8 cellular contexts compared by ENCODE assay signal in the genomic region with DNA sequence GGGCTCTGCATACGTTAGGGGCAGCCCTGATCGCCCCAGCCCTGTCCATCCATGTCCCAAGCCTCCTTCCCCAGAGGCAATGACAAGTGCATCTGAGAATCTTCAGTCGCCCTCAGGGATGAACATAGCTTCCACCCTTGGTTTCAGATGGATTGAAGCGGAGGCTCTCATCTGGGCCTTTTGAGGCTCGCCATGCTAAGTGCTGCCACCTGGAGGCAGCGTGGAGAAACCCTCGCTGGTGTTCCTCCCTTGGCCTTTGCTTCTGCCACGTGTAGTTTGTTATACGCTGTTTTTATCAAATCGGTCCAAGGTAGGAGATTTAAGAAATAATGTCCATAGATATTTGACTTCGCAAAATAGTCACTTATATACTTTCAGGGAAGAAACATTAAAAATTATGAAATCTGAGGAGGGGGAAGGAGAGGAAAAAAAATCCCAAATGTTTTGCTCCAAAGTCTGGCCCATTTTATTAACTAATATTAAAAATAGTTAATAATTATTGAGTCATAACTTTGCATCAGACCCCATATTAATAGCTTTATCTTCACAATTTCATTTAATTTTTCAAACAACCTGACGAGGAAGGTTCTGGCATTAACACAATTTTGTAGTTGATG. TPM values are rescaled to one million over a fixed set of nuclear protein-coding genes. Genes with fewer than 3 reads are reported as not detected.
A peak's percentile ranks its signal among the peaks of the same experiment; 100 is the strongest.
DNase-seq lines count a peak whose midpoint lies in the region; ATAC-seq, FAIRE-seq and TF ChIP-seq lines count a peak whose summit lies in the region.

No MANE protein-coding gene starts in this region.

- H3K27me3 ChIP-seq in HL-60 (ENCODE audit: insufficient read depth, poor library complexity, severe bottlenecking) (no peaks in the 10 kb centered on the region), parathyroid adenoma (ENCODE audit: control insufficient read depth, insufficient read depth, low read length) (no peaks in the 10 kb centered on the region), upper lobe of left lung (no peaks in the 10 kb centered on the region)

- H3K27ac Mint-ChIP-seq in activated T-helper 1 cell treated with anti-CD3 and anti-CD28 coated beads, Interleukin-12 subunit alpha, Interleukin-12 subunit beta, Interleukin-2, Interleukin-4 antibody, amounts not matched to agents 30 ng/mL and 10 ng/mL and 1 ng/mL, durations not matched to agents 14 hours and 24 hours and 36 hours, result no peak overlapping the region

- TF ChIP-seq POLR2A in upper lobe of left lung (IDR thresholded peaks at IDR 0.05), result no peak

- no peak overlapping the region for H3K9ac ChIP-seq in parathyroid adenoma

- TF ChIP-seq EP300 in upper lobe of left lung (IDR thresholded peaks at IDR 0.05), result no peak

- H3K79me2 ChIP-seq in parathyroid adenoma, result no peaks in the 10 kb centered on the region

- no peak overlapping the region for H3K4me2 ChIP-seq in parathyroid adenoma (ENCODE audit: low read length)

- WGBS in upper lobe of left lung, 2 donors, result 27% methylated on average over 10 to 12 of the region's 12 CpGs

- FAIRE-seq in RCC 7860 (lab: Jason Lieb, UNC), result no peak

- no peaks in the 10 kb centered on the region for H3K36me3 Mint-ChIP-seq in activated T-helper 1 cell treated with anti-CD3 and anti-CD28 coated beads, Interleukin-12 subunit alpha, Interleukin-12 subunit beta, Interleukin-2, Interleukin-4 antibody, amounts not matched to agents 30 ng/mL and 10 ng/mL and 1 ng/mL, durations not matched to agents 14 hours and 24 hours and 36 hours (ENCODE audit: low read depth)

- intact Hi-C loops in activated T-helper 1 cell treated with anti-CD3 and anti-CD28 coated beads, Interleukin-12 subunit alpha, Interleukin-12 subunit beta, Interleukin-2, Interleukin-4 antibody, amounts not matched to agents 30 ng/mL and 10 ng/mL and 1 ng/mL, durations not matched to agents 14 hours and 24 hours and 36 hours (cut with micrococcal nuclease), result loop anchor here (1.0 kb wide), 3 partner anchors 282 to 485 kb away; no protein-coding TSS in a partner anchor

- DNase-seq in DMS53 (lab: John Stamatoyannopoulos, UW) (peak; percentile 90), HL-60 (ENCODE audit: low read depth in 1 of 2, low spot score in 1 of 2) (peak; percentile 35 to 61), RCC 7860 (ENCODE audit: low spot score) (peak; percentile 24), fibroblast of villous mesenchyme (ENCODE audit: low read depth) (peak; percentile 70), upper lobe of left lung (peak in 1 of 2 donors; percentile 51)
- DNase-seq in activated T-helper 1 cell treated with anti-CD3 and anti-CD28 coated beads, Interleukin-12 subunit alpha, Interleukin-12 subunit beta, Interleukin-2, Interleukin-4 antibody, amounts not matched to agents 30 ng/mL and 10 ng/mL and 1 ng/mL, durations not matched to agents 14 hours and 24 hours and 36 hours (ENCODE audit: low spot score), result peak; percentile 34

- no peak overlapping the region for H3K4me3 Mint-ChIP-seq in activated T-helper 1 cell treated with anti-CD3 and anti-CD28 coated beads, Interleukin-12 subunit alpha, Interleukin-12 subunit beta, Interleukin-2, Interleukin-4 antibody, amounts not matched to agents 30 ng/mL and 10 ng/mL and 1 ng/mL, durations not matched to agents 14 hours and 24 hours and 36 hours

- no peaks in the 10 kb centered on the region for H3K9me3 Mint-ChIP-seq in activated T-helper 1 cell treated with anti-CD3 and anti-CD28 coated beads, Interleukin-12 subunit alpha, Interleukin-12 subunit beta, Interleukin-2, Interleukin-4 antibody, amounts not matched to agents 30 ng/mL and 10 ng/mL and 1 ng/mL, durations not matched to agents 14 hours and 24 hours and 36 hours

- H3K9me3 ChIP-seq in parathyroid adenoma (ENCODE audit: control insufficient read depth, low read length) (no peaks in the 10 kb centered on the region), upper lobe of left lung (no peaks in the 10 kb centered on the region)

- H3K27me3 Mint-ChIP-seq in activated T-helper 1 cell treated with anti-CD3 and anti-CD28 coated beads, Interleukin-12 subunit alpha, Interleukin-12 subunit beta, Interleukin-2, Interleukin-4 antibody, amounts not matched to agents 30 ng/mL and 10 ng/mL and 1 ng/mL, durations not matched to agents 14 hours and 24 hours and 36 hours (ENCODE audit: insufficient read depth), result peaks cover 5% of the 10 kb centered on the region

- H3K36me3 ChIP-seq in parathyroid adenoma (ENCODE audit: control insufficient read depth, insufficient read depth, low read length), result no peaks in the 10 kb centered on the region
- H3K36me3 ChIP-seq in upper lobe of left lung, result no peaks in the 10 kb centered on the region

- H3K4me3 ChIP-seq in HL-60 (replicated peaks; ENCODE audit: insufficient read depth, low read length), result no peak overlapping the region
- H3K4me3 ChIP-seq in fibroblast of villous mesenchyme (ENCODE audit: low read depth, low read length), result no peak overlapping the region
- H3K4me3 ChIP-seq in parathyroid adenoma (ENCODE audit: low read depth, low read length), result no peak overlapping the region
- no peak overlapping the region for H3K4me3 ChIP-seq in upper lobe of left lung

- ATAC-seq in GM19468 (IDR thresholded peaks at IDR 0.05; ENCODE audit: extremely low read depth, unreplicated experiment) (peak; percentile 94), upper lobe of left lung (ENCODE audit: low FRiP score in 2 of 2) (peak; percentile 73 to 76)

- TF ChIP-seq CTCF in HL-60 (IDR thresholded peaks at IDR 0.05; ENCODE audit: insufficient read depth, low read length) (peak; percentile 73), fibroblast of villous mesenchyme (IDR thresholded peaks at IDR 0.05; ENCODE audit: insufficient read depth, low read depth, low read length) (peak; percentile 93), parathyroid adenoma (IDR thresholded peaks at IDR 0.05) (peak; percentile 80), upper lobe of left lung (IDR thresholded peaks at IDR 0.05) (peak; percentile 55 to 74 (median 66))

- no peak overlapping the region for H3K27ac ChIP-seq in HL-60 (replicated peaks)
- no peak overlapping the region for H3K27ac ChIP-seq in parathyroid adenoma
- no peak overlapping the region for H3K27ac ChIP-seq in upper lobe of left lung

- H3K4me1 ChIP-seq in parathyroid adenoma (no peaks in the 10 kb centered on the region), upper lobe of left lung (no peaks in the 10 kb centered on the region)

- H3K4me1 Mint-ChIP-seq in activated T-helper 1 cell treated with anti-CD3 and anti-CD28 coated beads, Interleukin-12 subunit alpha, Interleukin-12 subunit beta, Interleukin-2, Interleukin-4 antibody, amounts not matched to agents 30 ng/mL and 10 ng/mL and 1 ng/mL, durations not matched to agents 14 hours and 24 hours and 36 hours (ENCODE audit: low read depth), result peaks cover 4% of the 10 kb centered on the region

- no peak overlapping the region for H2AFZ ChIP-seq in parathyroid adenoma

RNA-seq across cellular contexts. Expression of gene LRRC10, which starts 28.8 kb away (rescaled TPM):
- total RNA-seq in activated T-helper 1 cell treated with anti-CD3 and anti-CD28 coated beads, Interleukin-12 subunit alpha, Interleukin-12 subunit beta, Interleukin-2, Interleukin-4 antibody, amounts not matched to agents 30 ng/mL and 10 ng/mL and 1 ng/mL, durations not matched to agents 14 hours and 24 hours and 36 hours, result not detected in 2 replicates
- total RNA-seq in fibroblast of villous mesenchyme (not detected in 2 replicates), upper lobe of left lung (not detected)

RNA-seq across cellular contexts. Expression of gene CCT2, which starts 54.2 kb away (rescaled TPM):
- 442 and 447 TPM in 2 replicates for total RNA-seq in activated T-helper 1 cell treated with anti-CD3 and anti-CD28 coated beads, Interleukin-12 subunit alpha, Interleukin-12 subunit beta, Interleukin-2, Interleukin-4 antibody, amounts not matched to agents 30 ng/mL and 10 ng/mL and 1 ng/mL, durations not matched to agents 14 hours and 24 hours and 36 hours
- total RNA-seq in fibroblast of villous mesenchyme (250 and 330 TPM in 2 replicates), upper lobe of left lung (100 to 1,000 TPM in 3 of 6 donors, 10 to 100 TPM in 3; 28.1 to 117 (median 91.0) TPM)

RNA-seq across cellular contexts. Expression of gene BEST3, which starts 59.6 kb away (rescaled TPM):
- total RNA-seq in activated T-helper 1 cell treated with anti-CD3 and anti-CD28 coated beads, Interleukin-12 subunit alpha, Interleukin-12 subunit beta, Interleukin-2, Interleukin-4 antibody, amounts not matched to agents 30 ng/mL and 10 ng/mL and 1 ng/mL, durations not matched to agents 14 hours and 24 hours and 36 hours, result not detected in 2 replicates
- total RNA-seq in fibroblast of villous mesenchyme, result under 0.01 TPM in 1 of 2 replicates, not detected in the other
- total RNA-seq in upper lobe of left lung, result not detected
